In the genomic region with DNA sequence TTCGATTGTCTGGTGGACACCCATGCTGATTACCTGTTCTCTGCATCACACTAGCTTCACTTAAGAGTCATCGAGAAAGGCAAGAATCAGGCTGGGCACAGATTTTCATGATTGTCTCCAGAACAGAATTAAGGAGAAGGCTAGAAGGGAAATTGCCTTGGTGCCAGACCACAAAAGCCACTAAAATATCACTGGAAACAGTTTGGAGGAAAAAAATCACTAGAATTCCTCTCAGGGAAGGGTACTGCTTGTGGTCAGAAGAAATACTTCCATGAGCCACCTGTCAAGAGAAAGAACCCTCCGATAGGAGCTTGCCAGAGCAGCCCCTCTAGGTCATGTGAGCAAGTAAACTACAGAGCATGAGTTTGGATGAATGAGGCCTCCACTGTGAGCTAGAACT, we compare ENCODE assay signal across 32 cellular contexts.
"Had no signal": no experiment of that assay in that cellular context is flagged by ENCODE, and none has a peak within 500 bp of the region (broad histone marks: within the 10 kb centered on the region; RNA-seq: fewer than 3 reads in every experiment).

No MANE protein-coding gene starts in this region.

- H3K27me3 ChIP-seq: ascending aorta, colonic mucosa, gastrocnemius medialis, neutrophil, sigmoid colon, stomach, thyroid gland, upper lobe of right lung had no signal

- H3K36me3 Mint-ChIP-seq: activated CD4-positive, alpha-beta memory T cell treated with anti-CD3 and anti-CD28 coated beads for 36 hours; activated naive CD4-positive, alpha-beta T cell treated with anti-CD3 and anti-CD28 coated beads, Interleukin-2, amount 10 ng/mL, durations not matched to agents 7 days and 5 days; activated naive CD8-positive, alpha-beta T cell treated with anti-CD3 and anti-CD28 coated beads, Interleukin-2, amount 10 ng/mL, durations not matched to agents 7 days and 5 days; stimulated activated naive B cell treated with anti-CD40 and anti-IgM and Interleukin-4, amounts not matched to agents 10 μg/mL and 1 μg/mL and 100 μg/mL, for 72 hours had no signal

- ATAC-seq: activated CD4-positive, CD25-positive, alpha-beta regulatory T cell treated with anti-CD3 and anti-CD28 coated beads, Interleukin-2, amount 50 U/mL, for 24 hours; gastrocnemius medialis; mucosa of descending colon; upper lobe of right lung had no signal

- H3K4me3 Mint-ChIP-seq: activated CD4-positive, alpha-beta memory T cell treated with anti-CD3 and anti-CD28 coated beads for 36 hours; activated naive CD4-positive, alpha-beta T cell treated with anti-CD3 and anti-CD28 coated beads, Interleukin-2, amount 10 ng/mL, durations not matched to agents 7 days and 5 days; activated naive CD8-positive, alpha-beta T cell treated with anti-CD3 and anti-CD28 coated beads, Interleukin-2, amount 10 ng/mL, durations not matched to agents 7 days and 5 days; activated T-cell treated with anti-CD3 and anti-CD28 coated beads, Interleukin-2, amount 50 U/mL, for 24 hours; central memory CD8-positive, alpha-beta T cell; nephron; stimulated activated naive B cell treated with anti-CD40 and anti-IgM and Interleukin-4, amounts not matched to agents 10 μg/mL and 1 μg/mL and 100 μg/mL, for 72 hours; T-helper 1 cell treated with Interleukin-12 subunit alpha and Interleukin-12 subunit beta and Interleukin-4 antibody, amounts not matched to agents 30 μg/mL and 1 μg/mL, for 36 hours had no signal

- H3K4me3 ChIP-seq: ascending aorta, colonic mucosa, gastrocnemius medialis, left ventricle myocardium inferior, mucosa of descending colon, sigmoid colon, smooth muscle cell, stomach, thyroid gland, upper lobe of right lung had no signal

- H3K27ac Mint-ChIP-seq: activated CD4-positive, alpha-beta memory T cell treated with anti-CD3 and anti-CD28 coated beads for 36 hours; activated naive CD4-positive, alpha-beta T cell treated with anti-CD3 and anti-CD28 coated beads, Interleukin-2, amount 10 ng/mL, durations not matched to agents 7 days and 5 days; activated naive CD8-positive, alpha-beta T cell treated with anti-CD3 and anti-CD28 coated beads, Interleukin-2, amount 10 ng/mL, durations not matched to agents 7 days and 5 days; activated T-cell treated with anti-CD3 and anti-CD28 coated beads, Interleukin-2, amount 50 U/mL, for 24 hours; nephron; progenitor cell of endocrine pancreas; stimulated activated naive B cell treated with anti-CD40 and anti-IgM and Interleukin-4, amounts not matched to agents 10 μg/mL and 1 μg/mL and 100 μg/mL, for 72 hours; T-helper 1 cell treated with Interleukin-12 subunit alpha and Interleukin-12 subunit beta and Interleukin-4 antibody, amounts not matched to agents 30 μg/mL and 1 μg/mL, for 36 hours had no signal

- DNase-seq: activated CD4-positive, alpha-beta memory T cell treated with anti-CD3 and anti-CD28 coated beads for 36 hours; activated CD4-positive, alpha-beta T cell treated with anti-CD3 and anti-CD28 coated beads for 48 hours; activated CD8-positive, alpha-beta memory T cell treated with anti-CD3 and anti-CD28 coated beads, Interleukin-2, amount 50 U/mL, for 48 hours; activated gamma-delta T cell; activated naive CD4-positive, alpha-beta T cell treated with anti-CD3 and anti-CD28 coated beads, Interleukin-2, amount 10 ng/mL, durations not matched to agents 7 days and 5 days; activated naive CD8-positive, alpha-beta T cell treated with anti-CD3 and anti-CD28 coated beads, Interleukin-2, amount 10 ng/mL, durations not matched to agents 7 days and 5 days; activated T-cell treated with anti-CD3 and anti-CD28 coated beads, Interleukin-2, amount 50 U/mL, for 24 hours; colonic mucosa; effector CD8-positive, alpha-beta T cell; gastrocnemius medialis; glutamatergic neuron; islet precursor cell; left ventricle myocardium inferior; mucosa of descending colon; retina; sigmoid colon; stimulated activated CD4-positive, alpha-beta T cell treated with anti-CD3 and anti-CD28 coated beads, Interleukin-1b, Interleukin-23, amount 100 ng/mL, for 48 hours; stimulated activated naive B cell treated with anti-CD40 and anti-IgM and Interleukin-4, amounts not matched to agents 10 μg/mL and 1 μg/mL and 100 μg/mL, for 72 hours; stomach; SW 1271; T-helper 9 cell; thyroid gland; upper lobe of right lung; WERI-Rb-1 had no signal

- H3K27me3 Mint-ChIP-seq: activated CD4-positive, alpha-beta memory T cell treated with anti-CD3 and anti-CD28 coated beads for 36 hours; activated naive CD4-positive, alpha-beta T cell treated with anti-CD3 and anti-CD28 coated beads, Interleukin-2, amount 10 ng/mL, durations not matched to agents 7 days and 5 days; activated naive CD8-positive, alpha-beta T cell treated with anti-CD3 and anti-CD28 coated beads, Interleukin-2, amount 10 ng/mL, durations not matched to agents 7 days and 5 days; activated T-cell treated with anti-CD3 and anti-CD28 coated beads, Interleukin-2, amount 50 U/mL, for 24 hours; central memory CD8-positive, alpha-beta T cell; progenitor cell of endocrine pancreas; stimulated activated naive B cell treated with anti-CD40 and anti-IgM and Interleukin-4, amounts not matched to agents 10 μg/mL and 1 μg/mL and 100 μg/mL, for 72 hours had no signal

- H3K36me3 ChIP-seq: ascending aorta, colonic mucosa, gastrocnemius medialis, left ventricle myocardium inferior, neutrophil, sigmoid colon, stomach, thyroid gland, upper lobe of right lung, WERI-Rb-1 had no signal

- H3K4me1 ChIP-seq: ascending aorta, colonic mucosa, gastrocnemius medialis, left ventricle myocardium inferior, sigmoid colon, stomach, thyroid gland, upper lobe of right lung had no signal

- H3K9me3 ChIP-seq: ascending aorta, colonic mucosa, gastrocnemius medialis, mucosa of descending colon, neutrophil, sigmoid colon, stomach, thyroid gland, upper lobe of right lung had no signal

- H3K9me3 Mint-ChIP-seq: activated CD4-positive, alpha-beta memory T cell treated with anti-CD3 and anti-CD28 coated beads for 36 hours; activated naive CD4-positive, alpha-beta T cell treated with anti-CD3 and anti-CD28 coated beads, Interleukin-2, amount 10 ng/mL, durations not matched to agents 7 days and 5 days; activated naive CD8-positive, alpha-beta T cell treated with anti-CD3 and anti-CD28 coated beads, Interleukin-2, amount 10 ng/mL, durations not matched to agents 7 days and 5 days; activated T-cell treated with anti-CD3 and anti-CD28 coated beads, Interleukin-2, amount 50 U/mL, for 24 hours; nephron; T-helper 1 cell treated with Interleukin-12 subunit alpha and Interleukin-12 subunit beta and Interleukin-4 antibody, amounts not matched to agents 30 μg/mL and 1 μg/mL, for 36 hours had no signal

- H3K27ac ChIP-seq: ascending aorta, colonic mucosa, gastrocnemius medialis, left ventricle myocardium inferior, neutrophil, sigmoid colon, stomach, thyroid gland, upper lobe of right lung, WERI-Rb-1 had no signal

- H3K4me1 Mint-ChIP-seq: activated naive CD4-positive, alpha-beta T cell treated with anti-CD3 and anti-CD28 coated beads, Interleukin-2, amount 10 ng/mL, durations not matched to agents 7 days and 5 days; activated naive CD8-positive, alpha-beta T cell treated with anti-CD3 and anti-CD28 coated beads, Interleukin-2, amount 10 ng/mL, durations not matched to agents 7 days and 5 days; central memory CD8-positive, alpha-beta T cell; nephron; stimulated activated naive B cell treated with anti-CD40 and anti-IgM and Interleukin-4, amounts not matched to agents 10 μg/mL and 1 μg/mL and 100 μg/mL, for 72 hours had no signal
